ENCODE assay signal across 12 cellular contexts in the genomic region with DNA sequence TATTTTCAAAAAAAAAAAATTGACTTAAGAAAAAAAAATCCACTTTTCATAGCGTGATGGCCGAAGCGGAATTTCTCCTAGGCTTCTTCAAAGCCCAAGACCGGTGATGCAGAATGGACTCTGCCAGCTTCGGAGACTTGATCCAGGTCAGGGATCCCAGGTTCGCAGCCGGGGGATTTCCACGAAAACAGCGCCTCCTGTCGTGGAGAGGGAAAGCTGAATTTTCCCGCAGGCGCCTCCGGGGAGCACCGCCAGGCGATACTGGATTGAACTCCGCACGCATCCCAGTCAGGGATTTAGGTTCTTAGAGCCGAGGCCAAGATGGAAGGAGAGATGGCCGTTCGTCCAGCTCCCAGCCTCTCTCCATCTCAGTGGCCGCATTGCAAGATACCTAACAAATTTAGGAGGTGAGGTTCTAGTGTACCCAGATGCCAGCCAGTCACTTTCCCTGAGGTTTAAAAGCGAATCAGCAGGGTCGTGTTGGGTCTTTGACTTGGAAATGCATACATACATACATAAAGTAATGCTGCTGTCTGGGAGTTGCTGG. TPM values are rescaled to one million over a fixed set of nuclear protein-coding genes. Genes with fewer than 3 reads are reported as not detected.
DNase-seq lines count a peak whose midpoint lies in the region; ATAC-seq and TF ChIP-seq lines count a peak whose summit lies in the region.
"Had no signal": no experiment of that assay in that cellular context is flagged by ENCODE, and none has a peak within 500 bp of the region (broad histone marks: within the 10 kb centered on the region; RNA-seq: fewer than 3 reads in every experiment).

No MANE protein-coding gene starts in this region.

- H3K36me3 ChIP-seq in BJ (ENCODE audit: control insufficient read depth, insufficient read depth, low read length) (no peaks in the 10 kb centered on the region), IMR-90 (ENCODE audit: control insufficient read depth, insufficient read depth, low read length) (no peaks in the 10 kb centered on the region), mucosa of rectum (ENCODE audit: control insufficient read depth in 2 of 2, insufficient read depth in 2 of 2, low read length in 2 of 2) (no peaks in the 10 kb centered on the region)
- H3K36me3 ChIP-seq: heart left ventricle had no signal

- no peak overlapping the region for H4K91ac ChIP-seq in IMR-90 (ENCODE audit: insufficient read depth, low read depth, low read length)

- no peak overlapping the region for H3K23ac ChIP-seq in IMR-90 (ENCODE audit: low read depth, low read length)

- no peak for ATAC-seq in IMR-90 (ENCODE audit: low read depth)
- ATAC-seq in activated CD8-positive, alpha-beta T cell treated with anti-CD3 and anti-CD28 coated beads for 36 hours: no peak
- ATAC-seq: activated T-cell treated with anti-CD3 and anti-CD28 coated beads, Interleukin-2, amount 50 U/mL, for 4 hours had no signal

- no peaks in the 10 kb centered on the region for H3K36me3 Mint-ChIP-seq in activated CD4-positive, alpha-beta T cell treated with anti-CD3 and anti-CD28 coated beads, Interleukin-2, amount 10 ng/mL, durations not matched to agents 24 days and 14 days (ENCODE audit: low read depth)
- peaks cover 14% of the 10 kb centered on the region for H3K36me3 Mint-ChIP-seq in activated CD8-positive, alpha-beta T cell treated with anti-CD3 and anti-CD28 coated beads for 36 hours (ENCODE audit: low read depth)

- H3K4me1 ChIP-seq in IMR-90 (ENCODE audit: control insufficient read depth, insufficient read depth, low read length) (peaks cover 5% of the 10 kb centered on the region; the same call in 1 of the 2 replicates), mucosa of rectum (ENCODE audit: control insufficient read depth in 2 of 2, insufficient read depth in 2 of 2, low read length in 2 of 2) (peaks cover 19 to 42% of the 10 kb centered on the region in 2 donors)

- H3K9ac ChIP-seq in IMR-90 (ENCODE audit: low read depth, low read length): no peak overlapping the region
- H3K9ac ChIP-seq in mucosa of rectum (ENCODE audit: low read depth in 1 of 2, low read length in 2 of 2): peak overlapping the region; percentile 72 to 88

- no peak overlapping the region for H3K14ac ChIP-seq in IMR-90 (replicated peaks; ENCODE audit: low read depth, low read length)

- H2AFZ ChIP-seq in IMR-90 (replicated peaks; ENCODE audit: low read length, poor library complexity): no peak overlapping the region

- peak; percentile 50 for TF ChIP-seq CTCF in BJ (IDR thresholded peaks at IDR 0.05; ENCODE audit: insufficient read depth, low read depth, low read length)
- peak; percentile 44 for TF ChIP-seq CTCF in IMR-90 (conservative IDR thresholded peaks at IDR 0.05; ENCODE audit: low read depth, low read length)
- no peak for TF ChIP-seq CTCF in coronary artery (IDR thresholded peaks at IDR 0.05)
- no peak for TF ChIP-seq CTCF in activated CD8-positive, alpha-beta T cell treated with anti-CD3 and anti-CD28 coated beads for 36 hours (IDR thresholded peaks at IDR 0.05)

- dilution Hi-C loops in IMR-90 (cut with HindIII; ENCODE audit: low sequenced_read_pairs, unreplicated experiment): no loop called here

- no peak overlapping the region for H2BK15ac ChIP-seq in IMR-90 (ENCODE audit: low read depth, low read length)

- H2AK9ac ChIP-seq in IMR-90 (replicated peaks; ENCODE audit: low read depth, low read length, poor library complexity): no peak overlapping the region

- H4K8ac ChIP-seq in IMR-90 (ENCODE audit: low read depth in 2 of 2, low read length in 2 of 2): no peak overlapping the region

- H3K27me3 Mint-ChIP-seq in activated CD4-positive, alpha-beta T cell treated with anti-CD3 and anti-CD28 coated beads, Interleukin-2, amount 10 ng/mL, durations not matched to agents 24 days and 14 days: peaks cover 74% of the 10 kb centered on the region
- H3K27me3 Mint-ChIP-seq in activated CD8-positive, alpha-beta T cell treated with anti-CD3 and anti-CD28 coated beads for 36 hours: peaks cover 80% of the 10 kb centered on the region

- intact Hi-C loops in IMR-90 (cut with micrococcal nuclease): loop anchor here (5.0 kb wide), 1 partner anchor 110 kb away; no protein-coding TSS in a partner anchor
- intact Hi-C loops in activated CD4-positive, alpha-beta T cell treated with anti-CD3 and anti-CD28 coated beads, Interleukin-2, amount 10 ng/mL, durations not matched to agents 24 days and 14 days (cut with micrococcal nuclease): loop anchor here (5.0 kb wide), 1 partner anchor 1015 kb away; the partner anchor contains the start of gene NKX2-8
- intact Hi-C loops in activated CD8-positive, alpha-beta T cell treated with anti-CD3 and anti-CD28 coated beads for 36 hours (cut with micrococcal nuclease): loop anchor here (10.0 kb wide), 1 partner anchor 943 kb away; no protein-coding TSS in a partner anchor

- WGBS in IMR-90 (ENCODE audit: extremely low coverage in 2 of 2, insufficient read length in 1 of 2), 2 experiments: 0% methylated on average over 5 of the region's 23 CpGs; no CpG with 5 or more reads in 1 of the 2 experiments

- peaks cover 9% of the 10 kb centered on the region for H3K4me1 Mint-ChIP-seq in activated CD4-positive, alpha-beta T cell treated with anti-CD3 and anti-CD28 coated beads, Interleukin-2, amount 10 ng/mL, durations not matched to agents 24 days and 14 days
- H3K4me1 Mint-ChIP-seq in activated CD8-positive, alpha-beta T cell treated with anti-CD3 and anti-CD28 coated beads for 36 hours (ENCODE audit: low read depth): peaks cover 16% of the 10 kb centered on the region

- in situ Hi-C loops in IMR-90 (cut with MboI; ENCODE audit: low sequenced_read_pairs): no loop called here

- H3K56ac ChIP-seq in IMR-90 (ENCODE audit: extremely low read depth, insufficient read depth, low read length): no peak overlapping the region

- POLR2A ChIA-PET in BJ (lab: Charles Lee) (no interaction called here), IMR-90 (lab: Charles Lee; ENCODE audit: unreplicated experiment) (no interaction called here)
- POLR2A ChIA-PET in activated CD8-positive, alpha-beta T cell treated with anti-CD3 and anti-CD28 coated beads for 36 hours (lab: Charles Lee): interaction anchor here (0.6 kb wide), 1 partner anchor 8 kb away, joined by 3 read pairs; no protein-coding TSS in a partner anchor

- no peaks in the 10 kb centered on the region for H3K79me1 ChIP-seq in IMR-90 (ENCODE audit: low read depth in 1 of 2, low read length in 2 of 2)

- H3K4me2 ChIP-seq in IMR-90 (ENCODE audit: low read depth, low read length): no peak overlapping the region

- peaks cover 60% of the 10 kb centered on the region for H3K27me3 ChIP-seq in BJ (ENCODE audit: control insufficient read depth, insufficient read depth, low read length)
- peaks cover 81% of the 10 kb centered on the region for H3K27me3 ChIP-seq in IMR-90 (ENCODE audit: control insufficient read depth, insufficient read depth, low read length)
- peaks cover 24 to 28% of the 10 kb centered on the region in 2 donors for H3K27me3 ChIP-seq in mucosa of rectum (ENCODE audit: control insufficient read depth in 2 of 2, insufficient read depth in 2 of 2, low read length in 2 of 2)

- H3K9me3 ChIP-seq in IMR-90 (ENCODE audit: control insufficient read depth, insufficient read depth, low read length) (peaks cover 16% of the 10 kb centered on the region), mucosa of rectum (ENCODE audit: control insufficient read depth in 2 of 2, low read length in 2 of 2) (no peaks in the 10 kb centered on the region)
- H3K9me3 ChIP-seq: heart left ventricle had no signal

- H3K9me1 ChIP-seq in IMR-90 (ENCODE audit: insufficient read depth, low read length): 0 out of 2 replicates have a peak, but pooled peaks cover 3% of the 10 kb centered on the region

- BruUV-seq in IMR-90 (replicated peaks; lab: Mats Ljungman, UMichigan): no TSS peak

- no peak overlapping the region for H3K27ac Mint-ChIP-seq in activated CD4-positive, alpha-beta T cell treated with anti-CD3 and anti-CD28 coated beads, Interleukin-2, amount 10 ng/mL, durations not matched to agents 24 days and 14 days
- no peak overlapping the region for H3K27ac Mint-ChIP-seq in activated CD8-positive, alpha-beta T cell treated with anti-CD3 and anti-CD28 coated beads for 36 hours

- no peak overlapping the region for H2BK120ac ChIP-seq in IMR-90 (ENCODE audit: low read depth, low read length)

- TF ChIP-seq POLR2A in IMR-90 (IDR thresholded peaks at IDR 0.05; ENCODE audit: low read depth, low read length): no peak

- no peak overlapping the region for H2AK5ac ChIP-seq in IMR-90 (ENCODE audit: low read depth, low read length)

- H3K4me3 ChIP-seq in BJ (ENCODE audit: low read depth, low read length): no peak overlapping the region
- no peak overlapping the region for H3K4me3 ChIP-seq in IMR-90 (ENCODE audit: insufficient read depth, low read depth, low read length)
- H3K4me3 ChIP-seq in coronary artery: peak overlapping the region; percentile 57
- peak overlapping the region; percentile 73 to 75 for H3K4me3 ChIP-seq in mucosa of rectum (ENCODE audit: low read length in 2 of 2)

- TF ChIP-seq RAD21 in IMR-90 (IDR thresholded peaks at IDR 0.05; ENCODE audit: low read length): no peak

- H2BK5ac ChIP-seq in IMR-90 (ENCODE audit: low read depth, low read length, poor library complexity, severe bottlenecking): no peak overlapping the region

- CTCF ChIA-PET in BJ (lab: Yijun Ruan, JAX): interaction anchor here (0.7 to 2.0 kb wide), 8 partner anchors 10 to 367 kb away, joined by 3 to 8 read pairs (median 6); no protein-coding TSS in a partner anchor
- CTCF ChIA-PET in IMR-90 (lab: Yijun Ruan, JAX): interaction anchor here (0.6 to 0.7 kb wide), 2 partner anchors 40 to 337 kb away, joined by 3 to 9 read pairs; no protein-coding TSS in a partner anchor
- CTCF ChIA-PET in activated CD8-positive, alpha-beta T cell treated with anti-CD3 and anti-CD28 coated beads for 36 hours (lab: Charles Lee): no interaction called here

- H3K9me3 Mint-ChIP-seq in activated CD4-positive, alpha-beta T cell treated with anti-CD3 and anti-CD28 coated beads, Interleukin-2, amount 10 ng/mL, durations not matched to agents 24 days and 14 days: peaks cover 11% of the 10 kb centered on the region
- H3K9me3 Mint-ChIP-seq in activated CD8-positive, alpha-beta T cell treated with anti-CD3 and anti-CD28 coated beads for 36 hours: peaks cover 6% of the 10 kb centered on the region

- H3K4ac ChIP-seq in IMR-90 (ENCODE audit: low read depth, low read length): no peak overlapping the region

- H4K20me1 ChIP-seq in IMR-90 (ENCODE audit: insufficient read depth, low read length): no peaks in the 10 kb centered on the region

- H3K18ac ChIP-seq in IMR-90 (ENCODE audit: low read depth, low read length): no peak overlapping the region

- H3K4me3 Mint-ChIP-seq in activated CD4-positive, alpha-beta T cell treated with anti-CD3 and anti-CD28 coated beads, Interleukin-2, amount 10 ng/mL, durations not matched to agents 24 days and 14 days: no peak overlapping the region
- no peak overlapping the region for H3K4me3 Mint-ChIP-seq in activated CD8-positive, alpha-beta T cell treated with anti-CD3 and anti-CD28 coated beads for 36 hours
- H3K4me3 Mint-ChIP-seq: activated T-cell treated with anti-CD3 and anti-CD28 coated beads, Interleukin-2, amount 50 U/mL, for 4 hours had no signal

- H2BK20ac ChIP-seq in IMR-90 (ENCODE audit: low read depth, low read length): no peak overlapping the region

- DNase-seq in BJ (ENCODE audit: low read depth) (no peak), IMR-90 (no peak), coronary artery (ENCODE audit: low spot score) (no peak), NCI-H446 treated with DMSO at 0.1 percent for 48 hours (lab: John Stamatoyannopoulos, UW) (no peak), glomerular visceral epithelial cell (ENCODE audit: extremely low spot score) (no peak)
- no peak for DNase-seq in activated CD4-positive, alpha-beta T cell treated with anti-CD3 and anti-CD28 coated beads, Interleukin-2, amount 10 ng/mL, durations not matched to agents 24 days and 14 days
- DNase-seq in activated CD8-positive, alpha-beta T cell treated with anti-CD3 and anti-CD28 coated beads for 36 hours: no peak
- DNase-seq: activated T-cell treated with anti-CD3 and anti-CD28 coated beads, Interleukin-2, amount 50 U/mL, for 4 hours; Karpas-422; stimulated activated CD4-positive, alpha-beta T cell treated with anti-CD3 and anti-CD28 coated beads, Interleukin-15, amount 100 ng/mL, for 24 hours had no signal

- H3K27ac ChIP-seq in IMR-90 (ENCODE audit: insufficient read depth, low read length) (no peak overlapping the region), coronary artery (no peak overlapping the region), mucosa of rectum (ENCODE audit: low read depth in 2 of 2, low read length in 2 of 2) (peak overlapping the region; percentile 94 to 96)
- H3K27ac ChIP-seq: heart left ventricle had no signal

- H4K5ac ChIP-seq in IMR-90 (ENCODE audit: low read depth, low read length): no peak overlapping the region

RNA-seq across cellular contexts. Expression of gene TTC6, which starts 2.2 kb away (rescaled TPM):
- not detected in 2 replicates for polyA plus RNA-seq in BJ (2011; rRNA removed)
- polyA minus RNA-seq in BJ (2011; rRNA and poly(A)+ RNA removed): 0.05 TPM in 1 of 2 replicates, not detected in the other
- total RNA-seq in IMR-90 (2012; rRNA removed): under 0.01 TPM in 2 replicates
- 0.12 TPM in 1 of 2 replicates, not detected in the other for polyA plus RNA-seq in IMR-90 (2012; rRNA removed)
- polyA plus RNA-seq in IMR-90 (2012; cell fraction: cytosol; rRNA removed): not detected in 2 replicates
- polyA plus RNA-seq in IMR-90 (2012; cell fraction: nucleus; rRNA removed; ENCODE audit: low replicate concordance): 0.04 and 0.07 TPM in 2 replicates
- total RNA-seq in activated CD4-positive, alpha-beta T cell treated with anti-CD3 and anti-CD28 coated beads, Interleukin-2, amount 10 ng/mL, durations not matched to agents 24 days and 14 days: not detected in 2 replicates
- total RNA-seq in activated CD8-positive, alpha-beta T cell treated with anti-CD3 and anti-CD28 coated beads for 36 hours: not detected
- total RNA-seq: activated T-cell treated with anti-CD3 and anti-CD28 coated beads, Interleukin-2, amount 50 U/mL, for 4 hours; heart left ventricle had no signal
- polyA plus RNA-seq: heart left ventricle had no signal

RNA-seq across cellular contexts. Expression of gene FOXA1, which starts 2.6 kb away (rescaled TPM):
- polyA plus RNA-seq in BJ (2011; rRNA removed) (0.04 and 0.10 TPM in 2 replicates), IMR-90 (2012; rRNA removed) (0.09 and 0.31 TPM in 2 replicates)
- polyA minus RNA-seq in BJ (2011; rRNA and poly(A)+ RNA removed): 0.09 TPM in 1 of 2 replicates, not detected in the other
- total RNA-seq in IMR-90 (2012; rRNA removed): under 0.01 and 0.18 TPM in 2 replicates
- 0.04 and 0.36 TPM in 2 replicates for polyA plus RNA-seq in IMR-90 (2012; cell fraction: cytosol; rRNA removed)
- 0.30 and 0.38 TPM in 2 replicates for polyA plus RNA-seq in IMR-90 (2012; cell fraction: nucleus; rRNA removed; ENCODE audit: low replicate concordance)
- 0.07 TPM in 1 of 2 replicates, not detected in the other for total RNA-seq in activated CD4-positive, alpha-beta T cell treated with anti-CD3 and anti-CD28 coated beads, Interleukin-2, amount 10 ng/mL, durations not matched to agents 24 days and 14 days
- total RNA-seq in activated CD8-positive, alpha-beta T cell treated with anti-CD3 and anti-CD28 coated beads for 36 hours: not detected
- total RNA-seq: heart left ventricle had no signal
- polyA plus RNA-seq: heart left ventricle had no signal

Comparison
In these comparisons a context has a peak if more than half of its experiments do, and no peak if none do; other contexts are left out.
1. H3K4me3 ChIP-seq: peak in coronary artery (single experiment) and mucosa of rectum (2 of 2); none in BJ (single experiment) and IMR-90 (single experiment).
2. CTCF ChIP-seq: peak in BJ (single experiment) and IMR-90 (single experiment); none in coronary artery (single experiment) and activated CD8-positive, alpha-beta T cell treated with anti-CD3 and anti-CD28 coated beads for 36 hours (single experiment).
3. H3K27ac ChIP-seq: peak in mucosa of rectum (2 of 2); none in IMR-90 (single experiment) and coronary artery (0 of 2).